In the genomic region with DNA sequence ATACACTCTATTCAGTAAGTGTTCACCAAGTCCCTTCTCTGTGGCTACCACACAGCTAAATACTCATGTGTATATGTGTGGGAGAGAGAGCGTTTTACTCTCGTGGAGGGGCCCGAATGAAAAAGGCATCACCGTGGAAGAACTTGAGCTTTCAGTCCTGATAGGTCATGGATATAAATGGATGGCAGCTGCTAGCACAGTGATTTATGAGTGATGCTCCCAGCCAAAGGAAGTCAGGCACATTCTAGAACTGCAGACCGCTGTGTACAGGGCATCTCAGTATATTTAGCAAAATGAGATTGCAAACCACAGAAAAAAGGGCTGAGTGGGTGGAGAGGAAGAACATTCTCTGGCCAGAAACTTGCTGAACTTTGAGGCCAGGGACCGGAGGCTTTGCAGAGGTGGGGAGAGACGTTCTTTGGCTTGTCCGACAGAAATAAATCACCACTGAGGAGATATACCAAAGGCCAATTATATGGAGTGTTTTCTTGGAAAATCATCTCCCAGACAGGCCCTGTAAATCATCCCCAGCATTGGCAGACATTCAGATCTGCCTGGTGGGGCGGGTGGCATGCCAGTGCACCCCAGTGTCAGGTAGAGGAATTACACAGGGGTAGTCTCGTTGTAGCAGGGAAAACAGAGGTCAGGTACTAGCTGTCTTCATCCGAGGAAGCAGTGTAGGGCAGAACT, we compare ENCODE assay signal across 8 cellular contexts.
DNase-seq lines count a peak whose midpoint lies in the region; ATAC-seq and TF ChIP-seq lines count a peak whose summit lies in the region.

No MANE protein-coding gene starts in this region.

- DNase-seq in M059J (ENCODE audit: low read depth) (peak; percentile 93), kidney tubule cell (ENCODE audit: low spot score) (peak; percentile 84), NK-92 (lab: John Stamatoyannopoulos, UW; ENCODE audit: unreplicated experiment) (no peak), GM19240 (ENCODE audit: insufficient read length, low spot score) (no peak)
- DNase-seq in activated T-cell treated with anti-CD3 and anti-CD28 coated beads, Interleukin-2, amount 50 U/mL, for 1 hour: no peak

- H3K79me2 ChIP-seq in ACC112 (ENCODE audit: control insufficient read depth, insufficient read depth, low read length, unreplicated experiment): no peaks in the 10 kb centered on the region

- H3K27me3 ChIP-seq in ACC112 (ENCODE audit: insufficient read depth, low read length): no peaks in the 10 kb centered on the region

- 0 out of 2 replicates have a peak, but pooled peaks have one; percentile 9 for TF ChIP-seq CTCF in WI38 (IDR thresholded peaks at IDR 0.05; ENCODE audit: low read depth, low read length)

- H3K4me3 ChIP-seq in ACC112 (ENCODE audit: low read depth, low read length) (peak overlapping the region; percentile 4; the same call in 1 of the 2 replicates), WI38 (ENCODE audit: low read depth, low read length) (no peak overlapping the region)

- peak; percentile 59 for ATAC-seq in GM18502 (IDR thresholded peaks at IDR 0.05; ENCODE audit: poor library complexity, unreplicated experiment)

- peaks cover 9% of the 10 kb centered on the region for H3K4me1 ChIP-seq in ACC112 (ENCODE audit: control insufficient read depth, insufficient read depth, low read length, unreplicated experiment)

- no peaks in the 10 kb centered on the region for H3K36me3 ChIP-seq in ACC112 (ENCODE audit: insufficient read depth, low read length)

- peak overlapping the region; percentile 18 for H3K27ac ChIP-seq in ACC112 (ENCODE audit: low read depth, low read length)

- H2AFZ ChIP-seq in ACC112 (ENCODE audit: low read length, unreplicated experiment): no peak overlapping the region

Comparison
In these comparisons a context has a peak if more than half of its experiments do, and no peak if none do; other contexts are left out.
1. DNase-seq: peak in M059J (single experiment) and kidney tubule cell (single experiment); none in activated T-cell treated with anti-CD3 and anti-CD28 coated beads, Interleukin-2, amount 50 U/mL, for 1 hour (single experiment), NK-92 (single experiment) and GM19240 (single experiment).